In genomic region chr13:98570929-98571372, GRCh38 we compare ENCODE assay signal across 8 cellular contexts. TPM values are rescaled to one million over a fixed set of nuclear protein-coding genes. Genes with fewer than 3 reads are reported as not detected.
DNase-seq lines count a peak whose midpoint lies in the region; ATAC-seq and TF ChIP-seq lines count a peak whose summit lies in the region.

No MANE protein-coding gene starts in this region.

- DNase-seq in activated CD4-positive, alpha-beta T cell treated with anti-CD3 and anti-CD28 coated beads for 36 hours: peak; percentile 65
- DNase-seq in activated CD4-positive, alpha-beta T cell treated with anti-CD3 and anti-CD28 coated beads for 1 hour: no peak
- DNase-seq in NCI-H2227 treated with DMSO at 0.1 percent for 48 hours (lab: John Stamatoyannopoulos, UW) (peak; percentile 8), left colon (peak; percentile 59 to 62), thoracic aorta (ENCODE audit: low spot score) (no peak), iPS-NIHi7 (ENCODE audit: extremely low spot score) (no peak)
- DNase-seq in activated naive CD8-positive, alpha-beta T cell treated with anti-CD3 and anti-CD28 coated beads, Interleukin-2, amount 50 U/mL, for 16 hours (ENCODE audit: low read depth, low spot score): peak; percentile 9

- no peaks in the 10 kb centered on the region for H3K36me3 ChIP-seq in thoracic aorta

- CTCF ChIA-PET in activated CD4-positive, alpha-beta T cell treated with anti-CD3 and anti-CD28 coated beads for 36 hours (lab: Charles Lee): interaction anchor here (0.6 to 1.3 kb wide), 11 partner anchors 23 to 742 kb away, joined by 3 to 5 read pairs (median 3); no protein-coding TSS in a partner anchor

- no peaks in the 10 kb centered on the region for H3K27me3 ChIP-seq in thoracic aorta (replicated peaks; ENCODE audit: insufficient read depth)

- H3K9me3 ChIP-seq in thoracic aorta: no peaks in the 10 kb centered on the region

- peaks cover 87% of the 10 kb centered on the region for H3K4me1 Mint-ChIP-seq in activated CD4-positive, alpha-beta T cell treated with anti-CD3 and anti-CD28 coated beads for 36 hours

- intact Hi-C loops in activated CD4-positive, alpha-beta T cell treated with anti-CD3 and anti-CD28 coated beads for 36 hours (cut with DNase I, micrococcal nuclease): loop anchor here (2.0 to 10.0 kb wide), 10 partner anchors 14 to 1346 kb away; partner anchors contain the start of genes MBNL2 (in 1 of the 2), RAP2A (in 1 of the 2) and UBAC2 (in 1 of the 2)
- intact Hi-C loops in left colon (cut with DNase I, micrococcal nuclease): loop anchor here in 1 of 2 donors (5.0 kb wide), 1 partner anchor 89 kb away; no protein-coding TSS in a partner anchor

- peaks cover 33 to 37% of the 10 kb centered on the region in 2 donors for H3K4me1 ChIP-seq in thoracic aorta (ENCODE audit: control insufficient read depth in 1 of 2, low read depth in 2 of 2)

- H3K36me3 Mint-ChIP-seq in activated CD4-positive, alpha-beta T cell treated with anti-CD3 and anti-CD28 coated beads for 36 hours (ENCODE audit: low read depth): peaks cover 62% of the 10 kb centered on the region

- ATAC-seq in activated CD4-positive, alpha-beta T cell treated with anti-CD3 and anti-CD28 coated beads for 36 hours: peak; percentile 58
- ATAC-seq in HG02678 (IDR thresholded peaks at IDR 0.05; ENCODE audit: unreplicated experiment): peak; percentile 84
- peak; percentile 40 for ATAC-seq in left colon
- no peak for ATAC-seq in thoracic aorta (ENCODE audit: insufficient number of reproducible peaks, low FRiP score, low read depth)

- POLR2A ChIA-PET in activated CD4-positive, alpha-beta T cell treated with anti-CD3 and anti-CD28 coated beads for 36 hours (lab: Charles Lee): interaction anchor here (0.7 to 1.8 kb wide), 7 partner anchors 13 to 94 kb away, joined by 3 to 6 read pairs (median 3); no protein-coding TSS in a partner anchor

- peaks cover 2% of the 10 kb centered on the region for H3K9me3 Mint-ChIP-seq in activated CD4-positive, alpha-beta T cell treated with anti-CD3 and anti-CD28 coated beads for 36 hours (ENCODE audit: low read depth)

- H3K27me3 Mint-ChIP-seq in activated CD4-positive, alpha-beta T cell treated with anti-CD3 and anti-CD28 coated beads for 36 hours: no peaks in the 10 kb centered on the region

- H3K27ac Mint-ChIP-seq in activated CD4-positive, alpha-beta T cell treated with anti-CD3 and anti-CD28 coated beads for 36 hours: peak overlapping the region; percentile 73

- no peak overlapping the region for H3K27ac ChIP-seq in thoracic aorta

- peak overlapping the region; percentile 42 for H3K4me3 ChIP-seq in thoracic aorta

- H3K4me3 Mint-ChIP-seq in activated CD4-positive, alpha-beta T cell treated with anti-CD3 and anti-CD28 coated beads for 36 hours: peak overlapping the region; percentile 75

- no peak for TF ChIP-seq CTCF in thoracic aorta (IDR thresholded peaks at IDR 0.05)

RNA-seq across cellular contexts. Expression of gene STK24, which starts 6.0 kb away (rescaled TPM):
- 100 to 1,000 TPM; 146 to 173 TPM for total RNA-seq in activated CD4-positive, alpha-beta T cell treated with anti-CD3 and anti-CD28 coated beads for 36 hours
- total RNA-seq in left colon (100 to 1,000 TPM; 204 to 205 TPM), thoracic aorta (10 to 100 TPM; 50.8 to 80.3 TPM)

Comparison
In these comparisons a context has a peak if more than half of its experiments do, and no peak if none do; other contexts are left out.
1. DNase-seq: peak in activated CD4-positive, alpha-beta T cell treated with anti-CD3 and anti-CD28 coated beads for 36 hours (single experiment), NCI-H2227 treated with DMSO at 0.1 percent for 48 hours (single experiment), activated naive CD8-positive, alpha-beta T cell treated with anti-CD3 and anti-CD28 coated beads, Interleukin-2, amount 50 U/mL, for 16 hours (single experiment) and left colon (2 of 2); none in activated CD4-positive, alpha-beta T cell treated with anti-CD3 and anti-CD28 coated beads for 1 hour (single experiment), thoracic aorta (single experiment) and iPS-NIHi7 (single experiment).